ENCODE assay signal across 8 cellular contexts in genomic region chr7:81470084-81470723, GRCh38.
DNase-seq lines count a peak whose midpoint lies in the region; ATAC-seq, FAIRE-seq and TF ChIP-seq lines count a peak whose summit lies in the region.

No MANE protein-coding gene starts in this region.

- H3K36me3 ChIP-seq in Karpas-422 (ENCODE audit: insufficient read depth, low read length) = no peaks in the 10 kb centered on the region
- no peaks in the 10 kb centered on the region for H3K36me3 ChIP-seq in PC-3 (ENCODE audit: low read depth, low read length)
- H3K36me3 ChIP-seq in suprapubic skin = no peaks in the 10 kb centered on the region

- no peak overlapping the region for H3K9ac ChIP-seq in Karpas-422 (ENCODE audit: low read length)
- H3K9ac ChIP-seq in PC-3 (ENCODE audit: low read length) = no peak overlapping the region

- peak; percentile 89 for FAIRE-seq in GM12892 (lab: Jason Lieb, UNC)

- TF ChIP-seq EP300 in suprapubic skin (IDR thresholded peaks at IDR 0.05) = no peak

- H2AFZ ChIP-seq in Karpas-422 (ENCODE audit: low read length) (no peak overlapping the region), PC-3 (ENCODE audit: low read length) (peak overlapping the region; percentile 20; the same call in 1 of the 2 replicates)

- H3K9me2 ChIP-seq in Karpas-422 (replicated peaks; ENCODE audit: insufficient read depth, low read length) = no peaks in the 10 kb centered on the region
- H3K9me2 ChIP-seq in PC-3 (replicated peaks; ENCODE audit: low read length) = no peaks in the 10 kb centered on the region

- H3K27ac ChIP-seq in Karpas-422 (ENCODE audit: low read length) = no peak overlapping the region
- H3K27ac ChIP-seq in PC-3 (ENCODE audit: low read length) = no peak overlapping the region
- no peak overlapping the region for H3K27ac ChIP-seq in suprapubic skin

- intact Hi-C loops in PC-3 (cut with micrococcal nuclease) = loop anchor here (1.0 to 10.0 kb wide), 2 partner anchors 771 to 1045 kb away; no protein-coding TSS in a partner anchor

- no peaks in the 10 kb centered on the region for H3F3A ChIP-seq in PC-3 (ENCODE audit: low read length, unreplicated experiment)

- no peak overlapping the region for H3K4me3 ChIP-seq in AG10803 (ENCODE audit: low read length)
- no peak overlapping the region for H3K4me3 ChIP-seq in Karpas-422 (ENCODE audit: low read length)
- no peak overlapping the region for H3K4me3 ChIP-seq in PC-3 (ENCODE audit: low read length)
- H3K4me3 ChIP-seq in suprapubic skin = no peak overlapping the region

- BruUV-seq in PC-3 (replicated peaks; lab: Mats Ljungman, UMichigan) = no TSS peak

- DNase-seq in AG10803 (ENCODE audit: low read depth) (peak; percentile 82), GM12892 (ENCODE audit: insufficient read length) (no peak), Karpas-422 (peak; percentile 66), PC-3 (peak; percentile 70), dedifferentiated amniotic fluid mesenchymal stem cell (ENCODE audit: extremely low spot score) (peak; percentile 64), left lobe of liver (ENCODE audit: low spot score) (peak; percentile 62), suprapubic skin (ENCODE audit: low spot score in 2 of 2) (peak in 1 of 2 donors; percentile 71)
- DNase-seq in activated effector memory CD4-positive, alpha-beta T cell treated with Interleukin-2 at 50 U/mL for 16 hours = no peak

- H3K27me3 ChIP-seq in Karpas-422 (ENCODE audit: low read length) (no peaks in the 10 kb centered on the region), PC-3 (ENCODE audit: low read length) (no peaks in the 10 kb centered on the region), suprapubic skin (no peaks in the 10 kb centered on the region)

- H3K4me2 ChIP-seq in Karpas-422 (ENCODE audit: low read depth, low read length, poor library complexity, severe bottlenecking) = no peak overlapping the region
- H3K4me2 ChIP-seq in PC-3 (ENCODE audit: low read length) = peak overlapping the region; percentile 39

- CTCF ChIA-PET in PC-3 (lab: Charles Lee) = interaction anchor here (0.5 to 1.6 kb wide), 15 partner anchors 12 to 1045 kb away, joined by 3 to 7 read pairs (median 4); partner anchors contain the start of gene SEMA3C

- peak; percentile 98 for ATAC-seq in PC-3
- peak; percentile 94 for ATAC-seq in left lobe of liver

- POLR2A ChIA-PET in PC-3 (lab: Charles Lee; ENCODE audit: unreplicated experiment) = interaction anchor here (0.6 to 0.7 kb wide), 2 partner anchors 551 to 908 kb away, joined by 3 to 12 read pairs; partner anchors contain the start of gene SEMA3C

- 39% methylated on average over 7 of the region's 7 CpGs for WGBS in suprapubic skin

- H3K79me2 ChIP-seq in Karpas-422 (ENCODE audit: low read length) (no peaks in the 10 kb centered on the region), PC-3 (ENCODE audit: low read length) (no peaks in the 10 kb centered on the region)

- TF ChIP-seq POLR2A in GM12892 (IDR thresholded peaks at IDR 0.05; ENCODE audit: low read depth, low read length) (no peak), suprapubic skin (IDR thresholded peaks at IDR 0.05) (no peak)

- no peaks in the 10 kb centered on the region for H4K20me1 ChIP-seq in Karpas-422 (ENCODE audit: insufficient read depth, low read depth, low read length)
- H4K20me1 ChIP-seq in PC-3 (ENCODE audit: low read length) = no peaks in the 10 kb centered on the region

- H3K4me1 ChIP-seq in Karpas-422 (ENCODE audit: low read length) = no peaks in the 10 kb centered on the region
- no peaks in the 10 kb centered on the region for H3K4me1 ChIP-seq in PC-3 (ENCODE audit: insufficient read depth, low read length)
- peaks cover 6% of the 10 kb centered on the region for H3K4me1 ChIP-seq in suprapubic skin

- no peaks in the 10 kb centered on the region for H3K9me3 ChIP-seq in Karpas-422 (ENCODE audit: low read length)
- H3K9me3 ChIP-seq in PC-3 (ENCODE audit: low read length) = no peaks in the 10 kb centered on the region
- H3K9me3 ChIP-seq in suprapubic skin = no peaks in the 10 kb centered on the region

- TF ChIP-seq CTCF in AG10803 (conservative IDR thresholded peaks at IDR 0.05; ENCODE audit: low read length) (peak; percentile 81), PC-3 (conservative IDR thresholded peaks at IDR 0.05; ENCODE audit: low read depth, low read length) (peak; percentile 80), suprapubic skin (IDR thresholded peaks at IDR 0.05) (peak; percentile 22 to 49)

Comparison
In these comparisons a context has a peak if more than half of its experiments do, and no peak if none do; other contexts are left out.
1. DNase-seq: peak in AG10803 (single experiment), Karpas-422 (single experiment), PC-3 (single experiment), dedifferentiated amniotic fluid mesenchymal stem cell (single experiment) and left lobe of liver (single experiment); none in GM12892 (single experiment) and activated effector memory CD4-positive, alpha-beta T cell treated with Interleukin-2 at 50 U/mL for 16 hours (single experiment).
2. Peak in every context shown above with its lines, with median percentiles within 50 percentile points of each other: CTCF ChIP-seq.